In the genomic region with DNA sequence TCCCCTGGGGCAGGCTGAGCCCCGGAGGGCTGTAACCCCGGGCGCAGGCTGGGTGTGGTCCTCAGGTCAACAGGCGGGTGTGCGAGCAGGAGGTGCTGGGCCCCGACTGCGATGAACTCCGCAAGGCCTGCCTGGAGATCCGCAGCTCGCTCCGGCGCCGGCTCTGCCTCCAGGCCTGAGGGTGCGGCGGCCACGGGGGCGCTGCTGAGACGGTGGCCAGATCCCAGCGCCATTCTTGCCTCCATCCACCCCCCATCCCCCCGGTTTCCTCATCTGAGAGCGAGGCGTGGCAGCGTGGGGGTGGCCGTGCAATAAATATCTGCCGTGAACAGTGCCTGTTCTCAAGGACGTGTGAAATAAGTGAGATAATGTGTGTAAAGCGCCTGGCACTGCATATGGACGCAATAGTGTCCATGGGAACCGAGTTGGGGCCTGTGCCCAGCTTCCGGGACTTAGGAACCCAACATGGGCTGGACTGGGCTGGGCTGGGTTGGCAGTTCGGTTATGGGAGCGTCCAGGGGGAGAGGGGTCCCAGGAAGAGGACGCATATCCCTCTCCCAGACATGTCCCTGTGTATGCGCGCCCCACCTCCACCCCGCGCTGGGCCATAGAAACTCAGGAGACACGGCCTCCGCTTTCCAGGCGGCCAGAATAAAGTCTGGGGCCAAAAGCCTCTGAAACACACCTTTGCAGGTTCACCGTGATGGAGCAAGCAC, we compare ENCODE assay signal across 8 cellular contexts. TPM values are rescaled to one million over a fixed set of nuclear protein-coding genes. Genes with fewer than 3 reads are reported as not detected.
DNase-seq lines count a peak whose midpoint lies in the region; ATAC-seq and TF ChIP-seq lines count a peak whose summit lies in the region.

No MANE protein-coding gene starts in this region.

- intact Hi-C loops in activated T-helper 2 cell treated with anti-CD3 and anti-CD28 coated beads, Interferon-gamma antibody, Interleukin-2, Interleukin-4, amounts not matched to agents 10 μg/mL and 5 μg/mL and 100 μg/mL, durations not matched to agents 14 hours and 24 hours and 36 hours (cut with micrococcal nuclease) = loop anchor here (1.0 to 5.0 kb wide), 4 partner anchors 9 to 92 kb away; a partner anchor contains a TSS
- intact Hi-C loops in naive thymus-derived CD4-positive, alpha-beta T cell (cut with micrococcal nuclease) = loop anchor here (1.0 to 10.0 kb wide), 14 partner anchors 9 to 1655 kb away; a partner anchor contains a TSS
- intact Hi-C loops in upper lobe of right lung (cut with DNase I) = no loop called here

- peaks cover 0 to 5% of the 10 kb centered on the region in 2 donors for H3K4me1 ChIP-seq in naive thymus-derived CD4-positive, alpha-beta T cell (ENCODE audit: control insufficient read depth in 2 of 2, insufficient read depth in 2 of 2, low read length in 2 of 2)
- peaks cover 13% of the 10 kb centered on the region for H3K4me1 ChIP-seq in upper lobe of right lung

- H3K27ac ChIP-seq in naive thymus-derived CD4-positive, alpha-beta T cell (ENCODE audit: low read depth, low read length) = peak overlapping the region; percentile 71
- peak overlapping the region; percentile 85 for H3K27ac ChIP-seq in upper lobe of right lung

- no peaks in the 10 kb centered on the region for H3K9me3 Mint-ChIP-seq in activated T-helper 2 cell treated with anti-CD3 and anti-CD28 coated beads, Interferon-gamma antibody, Interleukin-2, Interleukin-4, amounts not matched to agents 10 μg/mL and 5 μg/mL and 100 μg/mL, durations not matched to agents 14 hours and 24 hours and 36 hours
- H3K9me3 Mint-ChIP-seq in naive thymus-derived CD4-positive, alpha-beta T cell = peaks cover 0 to 29% (median 10%) of the 10 kb centered on the region in 11 donors

- no peaks in the 10 kb centered on the region for H3K36me3 ChIP-seq in naive thymus-derived CD4-positive, alpha-beta T cell (ENCODE audit: control insufficient read depth in 2 of 3, insufficient read depth in 3 of 3, low read length in 3 of 3)
- H3K36me3 ChIP-seq in upper lobe of right lung = no peaks in the 10 kb centered on the region

- TF ChIP-seq CTCF in HFF-Myc (IDR thresholded peaks at IDR 0.05; ENCODE audit: low read depth, low read length, missing control alignments) (peak; percentile 50), fibroblast of villous mesenchyme (IDR thresholded peaks at IDR 0.05; ENCODE audit: insufficient read depth, low read depth, low read length) (peak; percentile 54), upper lobe of right lung (IDR thresholded peaks at IDR 0.05) (peak; percentile 52)

- ATAC-seq in naive thymus-derived CD4-positive, alpha-beta T cell = peak; percentile 28
- peak; percentile 62 for ATAC-seq in upper lobe of right lung

- H3K9me3 ChIP-seq in naive thymus-derived CD4-positive, alpha-beta T cell (ENCODE audit: control insufficient read depth in 2 of 3, low read length in 3 of 3) = peaks cover 0 to 3% (median 0%) of the 10 kb centered on the region in 3 experiments
- no peaks in the 10 kb centered on the region for H3K9me3 ChIP-seq in upper lobe of right lung

- no peaks in the 10 kb centered on the region for H3K27me3 ChIP-seq in naive thymus-derived CD4-positive, alpha-beta T cell (ENCODE audit: control insufficient read depth in 2 of 2, insufficient read depth in 2 of 2, low read length in 2 of 2)
- H3K27me3 ChIP-seq in upper lobe of right lung = no peaks in the 10 kb centered on the region

- no peaks in the 10 kb centered on the region for H3K36me3 Mint-ChIP-seq in activated T-helper 2 cell treated with anti-CD3 and anti-CD28 coated beads, Interferon-gamma antibody, Interleukin-2, Interleukin-4, amounts not matched to agents 10 μg/mL and 5 μg/mL and 100 μg/mL, durations not matched to agents 14 hours and 24 hours and 36 hours (ENCODE audit: low read depth)
- H3K36me3 Mint-ChIP-seq in naive thymus-derived CD4-positive, alpha-beta T cell = peaks cover 0 to 12% (median 0%) of the 10 kb centered on the region in 5 donors

- CTCF ChIA-PET in naive thymus-derived CD4-positive, alpha-beta T cell (lab: Charles Lee) = interaction anchor here (0.5 to 2.9 kb wide), 8 partner anchors 8 to 131 kb away, joined by 3 to 12 read pairs (median 4); a partner anchor contains a TSS

- H3K27me3 Mint-ChIP-seq in activated T-helper 2 cell treated with anti-CD3 and anti-CD28 coated beads, Interferon-gamma antibody, Interleukin-2, Interleukin-4, amounts not matched to agents 10 μg/mL and 5 μg/mL and 100 μg/mL, durations not matched to agents 14 hours and 24 hours and 36 hours (ENCODE audit: low read depth) = peaks cover 13% of the 10 kb centered on the region
- peaks cover 0 to 22% (median 0%) of the 10 kb centered on the region in 5 donors for H3K27me3 Mint-ChIP-seq in naive thymus-derived CD4-positive, alpha-beta T cell

- H3K4me3 Mint-ChIP-seq in activated T-helper 2 cell treated with anti-CD3 and anti-CD28 coated beads, Interferon-gamma antibody, Interleukin-2, Interleukin-4, amounts not matched to agents 10 μg/mL and 5 μg/mL and 100 μg/mL, durations not matched to agents 14 hours and 24 hours and 36 hours (ENCODE audit: low read depth) = peak overlapping the region; percentile 85
- H3K4me3 Mint-ChIP-seq in naive thymus-derived CD4-positive, alpha-beta T cell = peak overlapping the region; percentile 83 to 91 (median 88)

- DNase-seq in ELR (ENCODE audit: low read depth) (peak; percentile 65), HFF-Myc (ENCODE audit: extremely low read depth, low read depth) (no peak), NOMO-1 (lab: John Stamatoyannopoulos, UW; ENCODE audit: unreplicated experiment in 2 of 2) (peak; percentile 78 to 85), fibroblast of villous mesenchyme (ENCODE audit: low read depth) (peak; percentile 60), upper lobe of right lung (peak; percentile 89), globus pallidus (ENCODE audit: low spot score) (no peak)
- peak; percentile 50 for DNase-seq in activated T-helper 2 cell treated with anti-CD3 and anti-CD28 coated beads, Interferon-gamma antibody, Interleukin-2, Interleukin-4, amounts not matched to agents 10 μg/mL and 5 μg/mL and 100 μg/mL, durations not matched to agents 14 hours and 24 hours and 36 hours (ENCODE audit: low spot score)
- peak in 6 of 9 donors; percentile 33 to 62 (median 41) for DNase-seq in naive thymus-derived CD4-positive, alpha-beta T cell

- H3K27ac Mint-ChIP-seq in activated T-helper 2 cell treated with anti-CD3 and anti-CD28 coated beads, Interferon-gamma antibody, Interleukin-2, Interleukin-4, amounts not matched to agents 10 μg/mL and 5 μg/mL and 100 μg/mL, durations not matched to agents 14 hours and 24 hours and 36 hours = peak overlapping the region; percentile 75
- H3K27ac Mint-ChIP-seq in naive thymus-derived CD4-positive, alpha-beta T cell = peak overlapping the region; percentile 36 to 98 (median 85)

- peaks cover 29% of the 10 kb centered on the region for H3K4me1 Mint-ChIP-seq in activated T-helper 2 cell treated with anti-CD3 and anti-CD28 coated beads, Interferon-gamma antibody, Interleukin-2, Interleukin-4, amounts not matched to agents 10 μg/mL and 5 μg/mL and 100 μg/mL, durations not matched to agents 14 hours and 24 hours and 36 hours (ENCODE audit: low read depth)
- H3K4me1 Mint-ChIP-seq in naive thymus-derived CD4-positive, alpha-beta T cell = peaks cover 11 to 35% (median 22%) of the 10 kb centered on the region in 7 donors

- H3K4me3 ChIP-seq in HFF-Myc (replicated peaks; ENCODE audit: low read depth, low read length) = peak overlapping the region; percentile 58
- peak overlapping the region; percentile 83 for H3K4me3 ChIP-seq in fibroblast of villous mesenchyme (ENCODE audit: low read depth, low read length)
- H3K4me3 ChIP-seq in naive thymus-derived CD4-positive, alpha-beta T cell (ENCODE audit: low read length) = peak overlapping the region; percentile 73
- peak overlapping the region; percentile 76 for H3K4me3 ChIP-seq in upper lobe of right lung

- POLR2A ChIA-PET in naive thymus-derived CD4-positive, alpha-beta T cell (lab: Charles Lee) = interaction anchor here (0.6 to 8.0 kb wide), 25 partner anchors 9 to 354 kb away, joined by 3 to 91 read pairs (median 5); a partner anchor contains a TSS

RNA-seq across cellular contexts. Expression of a gene that starts 15.0 kb away (rescaled TPM):
- 9.1 and 9.3 TPM in 2 replicates for total RNA-seq in activated T-helper 2 cell treated with anti-CD3 and anti-CD28 coated beads, Interferon-gamma antibody, Interleukin-2, Interleukin-4, amounts not matched to agents 10 μg/mL and 5 μg/mL and 100 μg/mL, durations not matched to agents 14 hours and 24 hours and 36 hours
- total RNA-seq in fibroblast of villous mesenchyme = 3.5 and 5.5 TPM in 2 replicates
- 10 to 100 TPM in 3 of 5 experiments, 1 to 10 TPM in 2; 3.8 to 14.0 (median 11.8) TPM for total RNA-seq in naive thymus-derived CD4-positive, alpha-beta T cell
- 1 to 10 TPM; 1.7 to 3.4 TPM for polyA plus RNA-seq in naive thymus-derived CD4-positive, alpha-beta T cell
- 9.1 TPM for total RNA-seq in upper lobe of right lung

RNA-seq across cellular contexts. Expression of a gene that starts 37.4 kb away (rescaled TPM):
- total RNA-seq in activated T-helper 2 cell treated with anti-CD3 and anti-CD28 coated beads, Interferon-gamma antibody, Interleukin-2, Interleukin-4, amounts not matched to agents 10 μg/mL and 5 μg/mL and 100 μg/mL, durations not matched to agents 14 hours and 24 hours and 36 hours = 0.09 and 0.18 TPM in 2 replicates
- 14.2 and 18.4 TPM in 2 replicates for total RNA-seq in fibroblast of villous mesenchyme
- total RNA-seq in naive thymus-derived CD4-positive, alpha-beta T cell = under 1 TPM in 1 of 5 experiments, not detected in 4; 0.29 TPM
- under 1 TPM in 1 of 2 donors, not detected in 1; 0.09 TPM for polyA plus RNA-seq in naive thymus-derived CD4-positive, alpha-beta T cell
- 11.7 TPM for total RNA-seq in upper lobe of right lung

RNA-seq across cellular contexts. Expression of a gene that starts 38.2 kb away (rescaled TPM):
- not detected in 2 replicates for total RNA-seq in activated T-helper 2 cell treated with anti-CD3 and anti-CD28 coated beads, Interferon-gamma antibody, Interleukin-2, Interleukin-4, amounts not matched to agents 10 μg/mL and 5 μg/mL and 100 μg/mL, durations not matched to agents 14 hours and 24 hours and 36 hours
- under 0.01 and 0.43 TPM in 2 replicates for total RNA-seq in fibroblast of villous mesenchyme
- total RNA-seq in naive thymus-derived CD4-positive, alpha-beta T cell = under 1 TPM in 2 of 5 experiments, not detected in 3; 0.38 to 0.41 TPM
- under 1 TPM in 1 of 2 donors, not detected in 1; 0.35 TPM for polyA plus RNA-seq in naive thymus-derived CD4-positive, alpha-beta T cell
- total RNA-seq in upper lobe of right lung = not detected

RNA-seq across cellular contexts. Expression of a gene that starts 50.7 kb away (rescaled TPM):
- not detected in 2 replicates for total RNA-seq in activated T-helper 2 cell treated with anti-CD3 and anti-CD28 coated beads, Interferon-gamma antibody, Interleukin-2, Interleukin-4, amounts not matched to agents 10 μg/mL and 5 μg/mL and 100 μg/mL, durations not matched to agents 14 hours and 24 hours and 36 hours
- total RNA-seq in fibroblast of villous mesenchyme (under 0.01 TPM in 1 of 2 replicates, not detected in the other), upper lobe of right lung (not detected)
- under 1 TPM in 3 of 5 experiments, not detected in 2; 0.22 to 0.61 (median 0.29) TPM for total RNA-seq in naive thymus-derived CD4-positive, alpha-beta T cell
- under 1 TPM in 1 of 2 donors, not detected in 1; 0.35 TPM for polyA plus RNA-seq in naive thymus-derived CD4-positive, alpha-beta T cell

Comparison
In these comparisons a context has a peak if more than half of its experiments do, and no peak if none do; other contexts are left out.
1. DNase-seq: peak in ELR (single experiment), NOMO-1 (2 of 2), activated T-helper 2 cell treated with anti-CD3 and anti-CD28 coated beads, Interferon-gamma antibody, Interleukin-2, Interleukin-4, amounts not matched to agents 10 μg/mL and 5 μg/mL and 100 μg/mL, durations not matched to agents 14 hours and 24 hours and 36 hours (single experiment), fibroblast of villous mesenchyme (single experiment), naive thymus-derived CD4-positive, alpha-beta T cell (6 of 9) and upper lobe of right lung (single experiment); none in HFF-Myc (single experiment) and globus pallidus (single experiment).
2. Peak in every context shown above with its lines, with median percentiles within 50 percentile points of each other: H3K4me3 ChIP-seq and CTCF ChIP-seq.